Comparison of ENCODE assay signal across 22 cellular contexts in the genomic region with DNA sequence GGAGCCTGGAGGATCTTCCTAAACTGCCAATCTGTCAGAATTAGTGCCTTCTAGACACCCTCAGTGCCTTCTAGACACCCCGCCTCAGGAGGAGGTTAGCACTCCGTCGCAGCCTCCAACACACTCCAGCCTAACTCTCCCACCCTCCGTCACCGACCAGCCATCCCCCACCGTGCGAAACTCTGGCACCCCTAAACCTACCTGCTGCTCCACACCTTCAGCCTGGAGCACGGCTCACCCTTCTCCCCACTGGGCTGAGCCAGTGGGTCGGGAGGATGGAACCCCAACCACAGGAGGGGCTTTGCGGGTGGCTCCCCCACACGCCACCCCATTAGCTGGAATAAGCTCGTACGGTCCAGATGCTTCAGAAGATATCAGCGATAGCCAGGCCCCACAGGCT.
"Had no signal": no experiment of that assay in that cellular context is flagged by ENCODE, and none has a peak within 500 bp of the region (broad histone marks: within the 10 kb centered on the region; RNA-seq: fewer than 3 reads in every experiment).

No MANE protein-coding gene starts in this region.

- H3K4me1 Mint-ChIP-seq: activated naive CD8-positive, alpha-beta T cell treated with anti-CD3 and anti-CD28 coated beads, Interleukin-2, amount 10 ng/mL, durations not matched to agents 7 days and 5 days; natural killer cell had no signal

- H3K27me3 ChIP-seq: neutrophil, pancreas, right atrium auricular region had no signal

- H3K4me1 ChIP-seq: heart right ventricle, lower lobe of right lung, pancreas, psoas muscle, tibial artery had no signal

- H3K27ac Mint-ChIP-seq: activated naive CD4-positive, alpha-beta T cell treated with anti-CD3 and anti-CD28 coated beads for 36 hours; activated naive CD8-positive, alpha-beta T cell treated with anti-CD3 and anti-CD28 coated beads, Interleukin-2, amount 10 ng/mL, durations not matched to agents 7 days and 5 days; activated T-cell treated with anti-CD3 and anti-CD28 coated beads, Interleukin-2, amount 50 U/mL, for 72 hours; mesothelial cell of epicardium; natural killer cell; stimulated activated naive CD8-positive, alpha-beta T cell treated with anti-CD3 and anti-CD28 coated beads, Interleukin-15, Interleukin-2, amounts not matched to agents 100 ng/mL and 50 ng/mL, for 24 hours had no signal

- H3K36me3 Mint-ChIP-seq: activated naive CD8-positive, alpha-beta T cell treated with anti-CD3 and anti-CD28 coated beads, Interleukin-2, amount 10 ng/mL, durations not matched to agents 7 days and 5 days; mesothelial cell of epicardium; natural killer cell had no signal

- H3K4me3 Mint-ChIP-seq: activated naive CD4-positive, alpha-beta T cell treated with anti-CD3 and anti-CD28 coated beads for 36 hours; activated naive CD8-positive, alpha-beta T cell treated with anti-CD3 and anti-CD28 coated beads, Interleukin-2, amount 10 ng/mL, durations not matched to agents 7 days and 5 days; activated T-cell treated with anti-CD3 and anti-CD28 coated beads, Interleukin-2, amount 50 U/mL, for 72 hours; mesothelial cell of epicardium; natural killer cell; stimulated activated naive CD8-positive, alpha-beta T cell treated with anti-CD3 and anti-CD28 coated beads, Interleukin-15, Interleukin-2, amounts not matched to agents 100 ng/mL and 50 ng/mL, for 24 hours had no signal

- H3K36me3 ChIP-seq: heart right ventricle, lower lobe of right lung, neutrophil, pancreas, right atrium auricular region, tibial artery had no signal

- H3K9me3 ChIP-seq: heart right ventricle, lower lobe of right lung, neutrophil, pancreas, psoas muscle, right atrium auricular region, tibial artery had no signal

- H3K4me3 ChIP-seq: heart right ventricle, lower lobe of right lung, pancreas, psoas muscle, right atrium auricular region, tibial artery had no signal

- H3K9me3 Mint-ChIP-seq: mesothelial cell of epicardium, natural killer cell had no signal

- ATAC-seq: activated T-cell treated with anti-CD3 and anti-CD28 coated beads, Interleukin-2, amount 50 U/mL, for 72 hours; heart right ventricle; left colon; lower lobe of right lung; natural killer cell; psoas muscle had no signal

- DNase-seq: activated CD4-positive, alpha-beta T cell treated with anti-CD3 and anti-CD28 coated beads for 48 hours; activated effector memory CD4-positive, alpha-beta T cell treated with Interleukin-2 at 50 U/mL for 16 hours; activated naive CD4-positive, alpha-beta T cell treated with anti-CD3 and anti-CD28 coated beads for 36 hours; activated naive CD8-positive, alpha-beta T cell treated with anti-CD3 and anti-CD28 coated beads, Interleukin-2, amount 10 ng/mL, durations not matched to agents 7 days and 5 days; activated T-cell treated with anti-CD3 and anti-CD28 coated beads, Interleukin-2, amount 50 U/mL, for 72 hours; amniotic stem cell; cerebellar nuclear complex; effector CD4-positive, alpha-beta T cell; erythroblast; foreskin fibroblast; heart right ventricle; left colon; lower lobe of right lung; natural killer cell; psoas muscle; stimulated activated CD4-positive, alpha-beta T cell treated with anti-CD3 and anti-CD28 coated beads, Interleukin-1b, Interleukin-23, amount 100 ng/mL, for 48 hours had no signal

- H3K27ac ChIP-seq: heart right ventricle, lower lobe of right lung, neutrophil, pancreas, psoas muscle, right atrium auricular region, tibial artery had no signal

- H3K27me3 Mint-ChIP-seq: activated naive CD8-positive, alpha-beta T cell treated with anti-CD3 and anti-CD28 coated beads, Interleukin-2, amount 10 ng/mL, durations not matched to agents 7 days and 5 days; stimulated activated naive CD8-positive, alpha-beta T cell treated with anti-CD3 and anti-CD28 coated beads, Interleukin-15, Interleukin-2, amounts not matched to agents 100 ng/mL and 50 ng/mL, for 24 hours had no signal
